ENCODE assay signal across 2 cellular contexts in genomic region chr1:32331549-32331948, GRCh38.
TF ChIP-seq lines count a peak whose summit lies in the region.

No MANE protein-coding gene starts in this region.

TF ChIP-seq in GM23338, 12 proteins besides CTCF, POLR2A, EP300 and RAD21:
- TF ChIP-seq POLR2AphosphoS5 (IDR thresholded peaks at IDR 0.05; ENCODE audit: low read depth) (no peak), EZH2 (IDR thresholded peaks at IDR 0.05; ENCODE audit: low read depth, unreplicated experiment) (no peak), EZH2phosphoT487 (IDR thresholded peaks at IDR 0.05; ENCODE audit: unreplicated experiment) (no peak), ZNF114 (CRISPR knock-in tag; IDR thresholded peaks at IDR 0.05) (no peak), ETS1 (IDR thresholded peaks at IDR 0.05) (no peak), ZNF331 (CRISPR knock-in tag; IDR thresholded peaks at IDR 0.05; ENCODE audit: low read depth) (no peak), CREB1 (CRISPR knock-in tag; IDR thresholded peaks at IDR 0.05; ENCODE audit: low read depth) (no peak), NANOG (IDR thresholded peaks at IDR 0.05; ENCODE audit: borderline replicate concordance) (no peak), JUNB (IDR thresholded peaks at IDR 0.05; ENCODE audit: unreplicated experiment) (no peak), STAT1 (IDR thresholded peaks at IDR 0.05; ENCODE audit: unreplicated experiment) (no peak)
- TF ChIP-seq, protein P1, sequence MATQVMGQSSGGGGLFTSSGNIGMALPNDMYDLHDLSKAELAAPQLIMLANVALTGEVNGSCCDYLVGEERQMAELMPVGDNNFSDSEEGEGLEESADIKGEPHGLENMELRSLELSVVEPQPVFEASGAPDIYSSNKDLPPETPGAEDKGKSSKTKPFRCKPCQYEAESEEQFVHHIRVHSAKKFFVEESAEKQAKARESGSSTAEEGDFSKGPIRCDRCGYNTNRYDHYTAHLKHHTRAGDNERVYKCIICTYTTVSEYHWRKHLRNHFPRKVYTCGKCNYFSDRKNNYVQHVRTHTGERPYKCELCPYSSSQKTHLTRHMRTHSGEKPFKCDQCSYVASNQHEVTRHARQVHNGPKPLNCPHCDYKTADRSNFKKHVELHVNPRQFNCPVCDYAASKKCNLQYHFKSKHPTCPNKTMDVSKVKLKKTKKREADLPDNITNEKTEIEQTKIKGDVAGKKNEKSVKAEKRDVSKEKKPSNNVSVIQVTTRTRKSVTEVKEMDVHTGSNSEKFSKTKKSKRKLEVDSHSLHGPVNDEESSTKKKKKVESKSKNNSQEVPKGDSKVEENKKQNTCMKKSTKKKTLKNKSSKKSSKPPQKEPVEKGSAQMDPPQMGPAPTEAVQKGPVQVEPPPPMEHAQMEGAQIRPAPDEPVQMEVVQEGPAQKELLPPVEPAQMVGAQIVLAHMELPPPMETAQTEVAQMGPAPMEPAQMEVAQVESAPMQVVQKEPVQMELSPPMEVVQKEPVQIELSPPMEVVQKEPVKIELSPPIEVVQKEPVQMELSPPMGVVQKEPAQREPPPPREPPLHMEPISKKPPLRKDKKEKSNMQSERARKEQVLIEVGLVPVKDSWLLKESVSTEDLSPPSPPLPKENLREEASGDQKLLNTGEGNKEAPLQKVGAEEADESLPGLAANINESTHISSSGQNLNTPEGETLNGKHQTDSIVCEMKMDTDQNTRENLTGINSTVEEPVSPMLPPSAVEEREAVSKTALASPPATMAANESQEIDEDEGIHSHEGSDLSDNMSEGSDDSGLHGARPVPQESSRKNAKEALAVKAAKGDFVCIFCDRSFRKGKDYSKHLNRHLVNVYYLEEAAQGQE (IDR thresholded peaks at IDR 0.05; ENCODE audit: unreplicated experiment) = no peak
- TF ChIP-seq, protein P2, sequence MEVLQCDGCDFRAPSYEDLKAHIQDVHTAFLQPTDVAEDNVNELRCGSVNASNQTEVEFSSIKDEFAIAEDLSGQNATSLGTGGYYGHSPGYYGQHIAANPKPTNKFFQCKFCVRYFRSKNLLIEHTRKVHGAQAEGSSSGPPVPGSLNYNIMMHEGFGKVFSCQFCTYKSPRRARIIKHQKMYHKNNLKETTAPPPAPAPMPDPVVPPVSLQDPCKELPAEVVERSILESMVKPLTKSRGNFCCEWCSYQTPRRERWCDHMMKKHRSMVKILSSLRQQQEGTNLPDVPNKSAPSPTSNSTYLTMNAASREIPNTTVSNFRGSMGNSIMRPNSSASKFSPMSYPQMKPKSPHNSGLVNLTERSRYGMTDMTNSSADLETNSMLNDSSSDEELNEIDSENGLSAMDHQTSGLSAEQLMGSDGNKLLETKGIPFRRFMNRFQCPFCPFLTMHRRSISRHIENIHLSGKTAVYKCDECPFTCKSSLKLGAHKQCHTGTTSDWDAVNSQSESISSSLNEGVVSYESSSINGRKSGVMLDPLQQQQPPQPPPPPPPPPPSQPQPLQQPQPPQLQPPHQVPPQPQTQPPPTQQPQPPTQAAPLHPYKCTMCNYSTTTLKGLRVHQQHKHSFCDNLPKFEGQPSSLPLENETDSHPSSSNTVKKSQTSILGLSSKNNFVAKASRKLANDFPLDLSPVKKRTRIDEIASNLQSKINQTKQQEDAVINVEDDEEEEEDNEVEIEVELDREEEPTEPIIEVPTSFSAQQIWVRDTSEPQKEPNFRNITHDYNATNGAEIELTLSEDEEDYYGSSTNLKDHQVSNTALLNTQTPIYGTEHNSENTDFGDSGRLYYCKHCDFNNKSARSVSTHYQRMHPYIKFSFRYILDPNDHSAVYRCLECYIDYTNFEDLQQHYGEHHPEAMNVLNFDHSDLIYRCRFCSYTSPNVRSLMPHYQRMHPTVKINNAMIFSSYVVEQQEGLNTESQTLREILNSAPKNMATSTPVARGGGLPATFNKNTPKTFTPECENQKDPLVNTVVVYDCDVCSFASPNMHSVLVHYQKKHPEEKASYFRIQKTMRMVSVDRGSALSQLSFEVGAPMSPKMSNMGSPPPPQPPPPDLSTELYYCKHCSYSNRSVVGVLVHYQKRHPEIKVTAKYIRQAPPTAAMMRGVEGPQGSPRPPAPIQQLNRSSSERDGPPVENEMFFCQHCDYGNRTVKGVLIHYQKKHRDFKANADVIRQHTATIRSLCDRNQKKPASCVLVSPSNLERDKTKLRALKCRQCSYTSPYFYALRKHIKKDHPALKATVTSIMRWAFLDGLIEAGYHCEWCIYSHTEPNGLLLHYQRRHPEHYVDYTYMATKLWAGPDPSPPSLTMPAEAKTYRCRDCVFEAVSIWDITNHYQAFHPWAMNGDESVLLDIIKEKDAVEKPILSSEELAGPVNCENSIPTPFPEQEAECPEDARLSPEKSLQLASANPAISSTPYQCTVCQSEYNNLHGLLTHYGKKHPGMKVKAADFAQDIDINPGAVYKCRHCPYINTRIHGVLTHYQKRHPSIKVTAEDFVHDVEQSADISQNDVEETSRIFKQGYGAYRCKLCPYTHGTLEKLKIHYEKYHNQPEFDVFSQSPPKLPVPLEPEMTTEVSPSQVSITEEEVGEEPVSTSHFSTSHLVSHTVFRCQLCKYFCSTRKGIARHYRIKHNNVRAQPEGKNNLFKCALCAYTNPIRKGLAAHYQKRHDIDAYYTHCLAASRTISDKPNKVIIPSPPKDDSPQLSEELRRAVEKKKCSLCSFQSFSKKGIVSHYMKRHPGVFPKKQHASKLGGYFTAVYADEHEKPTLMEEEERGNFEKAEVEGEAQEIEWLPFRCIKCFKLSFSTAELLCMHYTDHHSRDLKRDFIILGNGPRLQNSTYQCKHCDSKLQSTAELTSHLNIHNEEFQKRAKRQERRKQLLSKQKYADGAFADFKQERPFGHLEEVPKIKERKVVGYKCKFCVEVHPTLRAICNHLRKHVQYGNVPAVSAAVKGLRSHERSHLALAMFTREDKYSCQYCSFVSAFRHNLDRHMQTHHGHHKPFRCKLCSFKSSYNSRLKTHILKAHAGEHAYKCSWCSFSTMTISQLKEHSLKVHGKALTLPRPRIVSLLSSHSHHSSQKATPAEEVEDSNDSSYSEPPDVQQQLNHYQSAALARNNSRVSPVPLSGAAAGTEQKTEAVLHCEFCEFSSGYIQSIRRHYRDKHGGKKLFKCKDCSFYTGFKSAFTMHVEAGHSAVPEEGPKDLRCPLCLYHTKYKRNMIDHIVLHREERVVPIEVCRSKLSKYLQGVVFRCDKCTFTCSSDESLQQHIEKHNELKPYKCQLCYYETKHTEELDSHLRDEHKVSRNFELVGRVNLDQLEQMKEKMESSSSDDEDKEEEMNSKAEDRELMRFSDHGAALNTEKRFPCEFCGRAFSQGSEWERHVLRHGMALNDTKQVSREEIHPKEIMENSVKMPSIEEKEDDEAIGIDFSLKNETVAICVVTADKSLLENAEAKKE (CRISPR knock-in tag; IDR thresholded peaks at IDR 0.05) = no peak
TF ChIP-seq in GM23338: peak in this region for 0.

TF ChIP-seq in GM12878, 131 proteins besides CTCF, POLR2A, EP300 and RAD21:
- TF ChIP-seq RFX5 (IDR thresholded peaks at IDR 0.05; ENCODE audit: low read depth, low read length) = no peak
TF ChIP-seq in GM12878: peak in this region for 0.
